ENCODE assay signal across 8 cellular contexts in the genomic region with DNA sequence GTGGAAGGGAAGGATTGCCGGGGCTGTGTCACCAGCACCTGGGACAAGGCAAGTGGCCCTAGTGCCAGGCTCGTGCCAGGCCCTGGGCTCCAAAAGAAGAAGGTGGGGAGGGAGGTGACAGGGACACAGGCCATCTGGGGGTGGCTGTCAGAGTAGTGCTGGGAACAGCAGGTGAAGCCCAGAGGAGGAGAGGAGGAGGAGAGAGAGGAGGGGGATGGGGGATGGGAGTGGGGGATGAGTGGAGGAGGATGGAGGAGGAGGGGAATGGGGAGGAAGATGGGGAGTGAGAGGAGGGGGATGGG. TPM values are rescaled to one million over a fixed set of nuclear protein-coding genes. Genes with fewer than 3 reads are reported as not detected.
DNase-seq lines count a peak whose midpoint lies in the region; ATAC-seq lines count a peak whose summit lies in the region.

No MANE protein-coding gene starts in this region.

- peak in 1 of 2 donors; percentile 7 for ATAC-seq in activated T-cell treated with anti-CD3 and anti-CD28 coated beads, Interleukin-2, amount 50 U/mL, for 72 hours (replicated peaks in 1 of 2)
- ATAC-seq in GM18511 (IDR thresholded peaks at IDR 0.05; ENCODE audit: unreplicated experiment) = no peak
- ATAC-seq in HG02938 (IDR thresholded peaks at IDR 0.05; ENCODE audit: unreplicated experiment) = no peak

- H3K9me3 Mint-ChIP-seq in activated T-cell treated with anti-CD3 and anti-CD28 coated beads, Interleukin-2, amount 50 U/mL, for 72 hours = no peaks in the 10 kb centered on the region

- peak; percentile 53 for DNase-seq in activated T-cell treated with anti-CD3 and anti-CD28 coated beads, Interleukin-2, amount 50 U/mL, for 1 hour
- no peak for DNase-seq in activated T-cell treated with anti-CD3 and anti-CD28 coated beads for 4 hours
- DNase-seq in activated T-cell treated with anti-CD3 and anti-CD28 coated beads, Interleukin-2, amount 50 U/mL, for 72 hours = no peak
- no peak for DNase-seq in T1000 (lab: John Stamatoyannopoulos, UW)

- H3K4me1 ChIP-seq in iPS-15b (ENCODE audit: control insufficient read depth, insufficient read depth, low read length) (peaks cover 8% of the 10 kb centered on the region), subcutaneous abdominal adipose tissue (ENCODE audit: control insufficient read depth in 5 of 5, insufficient read depth in 5 of 5, low read length in 5 of 5) (peaks cover 8 to 79% (median 42%) of the 10 kb centered on the region in 5 donors)

- H3K27me3 ChIP-seq in iPS-15b (ENCODE audit: control insufficient read depth, insufficient read depth, low read length) (no peaks in the 10 kb centered on the region), subcutaneous abdominal adipose tissue (ENCODE audit: control insufficient read depth in 5 of 5, insufficient read depth in 4 of 5, low read length in 5 of 5) (no peaks in the 10 kb centered on the region)

- H3K27ac ChIP-seq in subcutaneous abdominal adipose tissue (ENCODE audit: low read depth, low read length) = peak overlapping the region; percentile 98

- no peaks in the 10 kb centered on the region for H3K27me3 Mint-ChIP-seq in activated T-cell treated with anti-CD3 and anti-CD28 coated beads, Interleukin-2, amount 50 U/mL, for 72 hours (ENCODE audit: low read depth)

- H3K9ac ChIP-seq in iPS-15b (ENCODE audit: low read depth, low read length) = peak overlapping the region; percentile 66
- H3K9ac ChIP-seq in subcutaneous abdominal adipose tissue (ENCODE audit: low read length in 5 of 5) = peak overlapping the region in 4 of 5 donors; percentile 66 to 87 (median 76)

- peaks cover 2 to 17% of the 10 kb centered on the region in 2 donors for H3K36me3 Mint-ChIP-seq in activated T-cell treated with anti-CD3 and anti-CD28 coated beads, Interleukin-2, amount 50 U/mL, for 72 hours (ENCODE audit: insufficient read depth in 2 of 2)

- H3K36me3 ChIP-seq in iPS-15b (ENCODE audit: control insufficient read depth, insufficient read depth, low read length) (peaks cover 19% of the 10 kb centered on the region), subcutaneous abdominal adipose tissue (ENCODE audit: control insufficient read depth in 5 of 5, insufficient read depth in 5 of 5, low read length in 5 of 5) (peaks cover 0 to 19% (median 6%) of the 10 kb centered on the region in 5 donors)

- H3K4me3 Mint-ChIP-seq in activated T-cell treated with anti-CD3 and anti-CD28 coated beads, Interleukin-2, amount 50 U/mL, for 72 hours = peak overlapping the region; percentile 82 to 99

- peak overlapping the region; percentile 35 for H3K4me3 ChIP-seq in iPS-15b (ENCODE audit: low read depth, low read length)
- peak overlapping the region in 3 of 5 donors; percentile 11 to 63 (median 57) for H3K4me3 ChIP-seq in subcutaneous abdominal adipose tissue (ENCODE audit: low read depth in 1 of 5, low read length in 5 of 5)

- H3K4me1 Mint-ChIP-seq in activated T-cell treated with anti-CD3 and anti-CD28 coated beads, Interleukin-2, amount 50 U/mL, for 72 hours (ENCODE audit: low read depth) = peaks cover 47% of the 10 kb centered on the region

- no peaks in the 10 kb centered on the region for H3K9me3 ChIP-seq in iPS-15b (ENCODE audit: control insufficient read depth, insufficient read depth, low read length)
- H3K9me3 ChIP-seq in subcutaneous abdominal adipose tissue (ENCODE audit: control insufficient read depth in 5 of 5, low read length in 5 of 5) = no peaks in the 10 kb centered on the region

- peak overlapping the region; percentile 70 for H3K27ac Mint-ChIP-seq in activated T-cell treated with anti-CD3 and anti-CD28 coated beads, Interleukin-2, amount 50 U/mL, for 72 hours

RNA-seq across cellular contexts. Expression of a gene that starts 18.7 kb away (rescaled TPM):
- total RNA-seq in activated T-cell treated with anti-CD3 and anti-CD28 coated beads, Interleukin-2, amount 50 U/mL, for 72 hours = 100 to 1,000 TPM; 178 to 250 TPM

RNA-seq across cellular contexts. Expression of a gene that starts 22.7 kb away (rescaled TPM):
- 100 to 1,000 TPM; 197 to 235 TPM for total RNA-seq in activated T-cell treated with anti-CD3 and anti-CD28 coated beads, Interleukin-2, amount 50 U/mL, for 72 hours

RNA-seq across cellular contexts. Expression of a gene that starts 29.9 kb away (rescaled TPM):
- total RNA-seq in activated T-cell treated with anti-CD3 and anti-CD28 coated beads, Interleukin-2, amount 50 U/mL, for 72 hours = 1 to 10 TPM; 2.2 to 2.8 TPM

RNA-seq across cellular contexts. Expression of a gene that starts 36.3 kb away (rescaled TPM):
- 10 to 100 TPM; 55.5 to 58.0 TPM for total RNA-seq in activated T-cell treated with anti-CD3 and anti-CD28 coated beads, Interleukin-2, amount 50 U/mL, for 72 hours
